ENCODE assay signal across 9 cellular contexts in the genomic region with DNA sequence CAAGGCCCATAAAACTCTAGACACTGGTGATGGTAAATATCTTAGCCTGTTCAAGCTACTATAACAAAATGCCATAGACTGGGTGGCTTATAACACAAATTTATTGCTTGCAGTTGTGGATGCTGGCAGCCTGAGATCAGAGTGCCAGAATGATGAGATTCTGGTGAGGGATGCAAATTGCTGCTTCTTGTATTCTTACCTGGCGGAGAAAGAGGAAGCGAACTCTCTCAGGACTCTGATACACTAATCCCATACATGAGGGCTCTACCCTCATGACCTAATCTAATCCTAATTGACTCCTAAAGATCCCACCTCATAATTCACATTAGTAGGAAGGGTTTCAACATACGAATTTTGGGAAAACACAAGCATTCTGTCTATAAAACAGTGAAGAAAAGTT.
"Had no signal": no experiment of that assay in that cellular context is flagged by ENCODE, and none has a peak within 500 bp of the region (broad histone marks: within the 10 kb centered on the region; RNA-seq: fewer than 3 reads in every experiment).

No MANE protein-coding gene starts in this region.

- FAIRE-seq: H1, H54, HTR-8/SVneo, K562 had no signal

- H3K4me2 ChIP-seq: GM23338 had no signal

- H3K4me3 ChIP-seq: GM23338, K562 had no signal

- H3K4me1 Mint-ChIP-seq: GM23338 had no signal

- DNase-seq: H9, HCEC 1CT, IMR-90, KG1 had no signal

- H2AFZ ChIP-seq: GM23338 had no signal

- H3K27ac Mint-ChIP-seq: GM23338, H9 had no signal

- H3K4me3 Mint-ChIP-seq: GM23338, H9 had no signal
